1 cellular context compared by ENCODE assay signal in genomic region chr22:38444783-38445182, GRCh38.
TF ChIP-seq lines count a peak whose summit lies in the region.

No MANE protein-coding gene starts in this region.

TF ChIP-seq in K562, 482 proteins besides CTCF, POLR2A, EP300 and RAD21:
- TF ChIP-seq BCOR (IDR thresholded peaks at IDR 0.05) = no peak
- 0 out of 2 replicates have a peak, but pooled peaks have one; percentile 65 for TF ChIP-seq ZKSCAN8 (CRISPR knock-in tag; IDR thresholded peaks at IDR 0.05)
